In the genomic region with DNA sequence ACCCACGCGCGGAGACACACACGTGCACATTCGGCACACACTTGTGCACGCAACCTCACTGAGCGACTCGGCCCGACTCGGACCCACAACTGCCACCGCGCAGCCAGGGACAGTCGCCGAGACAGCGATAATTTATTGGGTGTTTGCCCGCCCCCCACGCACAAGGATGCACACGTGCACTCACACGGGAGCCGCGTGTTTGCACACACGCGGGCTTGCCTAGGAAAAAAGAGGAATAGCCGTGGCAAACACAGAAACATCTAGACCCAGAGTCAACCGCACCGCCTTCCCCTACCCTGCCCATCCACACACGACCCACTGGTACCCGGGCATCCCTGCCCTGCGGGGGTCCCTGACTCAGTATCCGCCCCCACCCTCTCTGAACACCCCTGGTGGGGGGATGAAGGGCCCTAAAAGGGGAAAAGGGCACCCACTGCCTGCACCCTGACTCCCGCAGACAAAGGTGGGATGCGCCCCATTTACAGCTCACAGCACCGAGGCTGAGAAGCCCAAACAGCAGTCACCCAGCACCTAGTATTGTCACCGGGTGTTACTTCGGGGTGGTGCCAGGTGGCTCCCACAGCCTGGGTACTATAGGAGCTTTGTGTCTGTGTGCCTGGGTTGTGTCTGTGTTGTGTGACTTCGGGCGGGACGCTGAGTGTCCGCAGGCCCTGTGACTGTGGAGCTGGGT, we compare ENCODE assay signal across 8 cellular contexts. TPM values are rescaled to one million over a fixed set of nuclear protein-coding genes. Genes with fewer than 3 reads are reported as not detected.
DNase-seq lines count a peak whose midpoint lies in the region; ATAC-seq, FAIRE-seq and TF ChIP-seq lines count a peak whose summit lies in the region.

No MANE protein-coding gene starts in this region.

- 12 to 19% (median 14%) methylated on average over 25 to 39 of the region's 39 CpGs for WGBS in stomach, 5 donors

- peaks cover 69% of the 10 kb centered on the region for H3K4me1 Mint-ChIP-seq in activated naive CD8-positive, alpha-beta T cell treated with anti-CD3 and anti-CD28 coated beads for 36 hours

- TF ChIP-seq CTCF in kidney (IDR thresholded peaks at IDR 0.05; ENCODE audit: borderline replicate concordance, extremely low read depth, insufficient read depth) (no peak), stomach (IDR thresholded peaks at IDR 0.05) (no peak)

- FAIRE-seq in kidney (lab: Jason Lieb, UNC): no peak

- peak overlapping the region; percentile 73 for H3K4me3 Mint-ChIP-seq in activated naive CD8-positive, alpha-beta T cell treated with anti-CD3 and anti-CD28 coated beads for 36 hours

- H3K27ac Mint-ChIP-seq in activated naive CD8-positive, alpha-beta T cell treated with anti-CD3 and anti-CD28 coated beads for 36 hours: peak overlapping the region; percentile 72

- no peak for TF ChIP-seq POLR2A in stomach (IDR thresholded peaks at IDR 0.05)

- no peaks in the 10 kb centered on the region for H3K9me3 Mint-ChIP-seq in activated naive CD8-positive, alpha-beta T cell treated with anti-CD3 and anti-CD28 coated beads for 36 hours

- H3K36me3 ChIP-seq in kidney (ENCODE audit: control insufficient read depth in 1 of 2, insufficient read depth in 2 of 2, low read length in 2 of 2) (no peaks in the 10 kb centered on the region), stomach (no peaks in the 10 kb centered on the region)

- H3K27me3 Mint-ChIP-seq in activated naive CD8-positive, alpha-beta T cell treated with anti-CD3 and anti-CD28 coated beads for 36 hours: peaks cover 37% of the 10 kb centered on the region

- H3K4me3 ChIP-seq in kidney (ENCODE audit: low read length in 2 of 2): peak overlapping the region in 1 of 2 donors; percentile 52
- peak overlapping the region; percentile 65 to 69 (median 68) for H3K4me3 ChIP-seq in stomach

- H3K27ac ChIP-seq in kidney (ENCODE audit: low read depth in 2 of 2, low read length in 2 of 2) (peak overlapping the region; percentile 82 to 95), stomach (peak overlapping the region; percentile 84 to 95 (median 90))

- peaks cover 10% of the 10 kb centered on the region for H3K36me3 Mint-ChIP-seq in activated naive CD8-positive, alpha-beta T cell treated with anti-CD3 and anti-CD28 coated beads for 36 hours

- H3K9ac ChIP-seq in kidney (ENCODE audit: low read length in 2 of 2): peak overlapping the region in 1 of 2 donors; percentile 21

- H3K27me3 ChIP-seq in stomach: peaks cover 0 to 35% (median 22%) of the 10 kb centered on the region in 3 donors

- no peaks in the 10 kb centered on the region for H3K9me3 ChIP-seq in kidney (ENCODE audit: control insufficient read depth in 1 of 2, low read length in 2 of 2)
- H3K9me3 ChIP-seq in stomach: no peaks in the 10 kb centered on the region

- ATAC-seq in HG03139 (IDR thresholded peaks at IDR 0.05; ENCODE audit: unreplicated experiment) (no peak), GM21447 (IDR thresholded peaks at IDR 0.05; ENCODE audit: unreplicated experiment) (no peak)

- H3K4me1 ChIP-seq in kidney (ENCODE audit: control insufficient read depth in 1 of 2, insufficient read depth in 1 of 2, low read depth in 1 of 2, low read length in 2 of 2): peaks cover 11 to 39% of the 10 kb centered on the region in 2 donors
- H3K4me1 ChIP-seq in stomach: peaks cover 69 to 86% (median 84%) of the 10 kb centered on the region in 4 donors

- TF ChIP-seq EP300 in stomach (IDR thresholded peaks at IDR 0.05): no peak

- peak; percentile 64 for DNase-seq in activated CD4-positive, alpha-beta T cell treated with anti-CD3 and anti-CD28 coated beads for 48 hours
- DNase-seq in activated CD4-positive, alpha-beta T cell treated with anti-CD3 and anti-CD28 coated beads for 1 hour: no peak
- DNase-seq in activated naive CD8-positive, alpha-beta T cell treated with anti-CD3 and anti-CD28 coated beads for 36 hours: no peak
- DNase-seq in kidney: peak; percentile 89
- DNase-seq in stomach: no peak
- DNase-seq in GM19238 (ENCODE audit: insufficient read length, low spot score): no peak

- intact Hi-C loops in kidney (cut with DNase I): no loop called here
- intact Hi-C loops in stomach (cut with DNase I; ENCODE audit: low total_unique reads): no loop called here

RNA-seq across cellular contexts. Expression of gene SSBP4, which starts 1.0 kb away (rescaled TPM):
- 100 to 1,000 TPM in 1 of 2 experiments, 10 to 100 TPM in 1; 96.1 to 101 TPM for total RNA-seq in activated naive CD8-positive, alpha-beta T cell treated with anti-CD3 and anti-CD28 coated beads for 36 hours
- 64.9 TPM for total RNA-seq in kidney
- 74.9 TPM for polyA plus RNA-seq in kidney (ENCODE audit: insufficient read depth, low read depth, low replicate concordance)
- 100 to 1,000 TPM in 1 of 5 donors, 10 to 100 TPM in 4; 22.8 to 253 (median 39.7) TPM for total RNA-seq in stomach
- polyA plus RNA-seq in stomach: 10 to 100 TPM; 49.9 to 77.6 (median 54.4) TPM

RNA-seq across cellular contexts. Expression of gene ISYNA1, which starts 19.8 kb away (rescaled TPM):
- total RNA-seq in activated naive CD8-positive, alpha-beta T cell treated with anti-CD3 and anti-CD28 coated beads for 36 hours: 10 to 100 TPM; 29.6 to 32.7 TPM
- total RNA-seq in kidney (68.6 TPM), stomach (10 to 100 TPM in 4 of 5 donors, 1 to 10 TPM in 1; 7.8 to 47.3 (median 15.8) TPM)
- polyA plus RNA-seq in kidney (ENCODE audit: insufficient read depth, low read depth, low replicate concordance) (101 TPM), stomach (10 to 100 TPM in 2 of 3 donors, 1 to 10 TPM in 1; 9.5 to 39.7 (median 15.0) TPM)

RNA-seq across cellular contexts. Expression of gene LRRC25, which starts 20.8 kb away (rescaled TPM):
- not detected for total RNA-seq in activated naive CD8-positive, alpha-beta T cell treated with anti-CD3 and anti-CD28 coated beads for 36 hours
- total RNA-seq in kidney (13.1 TPM), stomach (10 to 100 TPM in 1 of 5 donors, 1 to 10 TPM in 2, not detected in 2; 2.9 to 11.2 (median 7.2) TPM)
- polyA plus RNA-seq in kidney (ENCODE audit: insufficient read depth, low read depth, low replicate concordance) (2.7 TPM), stomach (1 to 10 TPM in 2 of 3 donors, under 1 TPM in 1; 0.98 to 2.4 (median 1.7) TPM)

RNA-seq across cellular contexts. Expression of gene GDF15, which starts 32.2 kb away (rescaled TPM):
- total RNA-seq in activated naive CD8-positive, alpha-beta T cell treated with anti-CD3 and anti-CD28 coated beads for 36 hours: not detected
- total RNA-seq in kidney: 51.2 TPM
- polyA plus RNA-seq in kidney (ENCODE audit: insufficient read depth, low read depth, low replicate concordance): 154 TPM
- 100 to 1,000 TPM in 1 of 5 donors, 10 to 100 TPM in 4; 17.3 to 102 (median 46.9) TPM for total RNA-seq in stomach
- polyA plus RNA-seq in stomach: 100 to 1,000 TPM in 1 of 3 donors, 10 to 100 TPM in 2; 14.2 to 134 (median 44.5) TPM

Comparison
In these comparisons a context has a peak if more than half of its experiments do, and no peak if none do; other contexts are left out.
1. DNase-seq: peak in activated CD4-positive, alpha-beta T cell treated with anti-CD3 and anti-CD28 coated beads for 48 hours (single experiment) and kidney (single experiment); none in activated CD4-positive, alpha-beta T cell treated with anti-CD3 and anti-CD28 coated beads for 1 hour (single experiment), activated naive CD8-positive, alpha-beta T cell treated with anti-CD3 and anti-CD28 coated beads for 36 hours (single experiment), stomach (single experiment) and GM19238 (single experiment).